In the genomic region with DNA sequence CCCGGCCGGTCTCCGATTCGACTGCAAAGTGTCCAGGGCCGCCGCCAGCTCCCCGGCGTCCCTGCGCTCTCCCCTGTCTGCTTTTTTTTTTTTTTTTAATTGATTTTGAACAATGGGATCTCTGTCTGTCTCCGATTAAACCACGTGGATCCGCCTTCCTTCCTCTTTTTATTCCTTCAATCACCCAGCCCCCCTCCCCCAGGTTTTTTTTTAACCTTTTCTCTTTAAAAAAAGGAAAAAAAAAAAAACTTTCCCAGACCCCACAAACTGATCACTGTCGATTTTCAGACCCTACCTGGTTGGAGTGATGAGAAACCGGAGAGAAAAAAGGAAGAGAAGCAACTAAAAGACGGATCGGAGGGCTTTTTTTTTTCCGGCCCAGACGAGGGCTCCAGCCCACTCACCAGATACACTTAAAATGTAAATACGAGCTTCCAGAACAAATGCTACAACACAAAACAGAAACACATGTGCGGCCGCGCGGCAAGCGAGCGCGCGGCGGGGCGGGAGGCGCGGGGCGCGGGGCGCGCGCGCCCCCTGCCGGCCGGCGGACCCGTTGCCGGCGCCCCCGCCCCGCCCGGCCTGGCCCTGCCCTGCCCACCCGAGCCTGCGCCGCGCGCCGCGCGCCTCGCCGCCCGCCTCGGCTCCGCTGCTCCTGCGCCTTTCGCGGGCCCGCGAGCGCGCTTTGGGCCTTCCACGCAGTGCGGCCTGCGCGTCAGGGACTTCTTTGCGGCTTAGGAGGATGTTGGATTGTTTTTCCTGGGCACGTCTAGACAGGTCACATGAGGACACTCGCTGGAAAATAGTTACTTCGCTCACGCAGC, we compare ENCODE assay signal across 8 cellular contexts. TPM values are rescaled to one million over a fixed set of nuclear protein-coding genes. Genes with fewer than 3 reads are reported as not detected.
DNase-seq lines count a peak whose midpoint lies in the region; ATAC-seq and TF ChIP-seq lines count a peak whose summit lies in the region.

Gene RCC2, minus strand, starts transcription at position 428 of the 824 bp plus-strand sequence. CDS start 1,163 bp downstream, outside the sequence.

- peaks cover 7% of the 10 kb centered on the region for H3K36me3 Mint-ChIP-seq in activated naive CD8-positive, alpha-beta T cell treated with anti-CD3 and anti-CD28 coated beads, Interleukin-2, amount 10 ng/mL, durations not matched to agents 7 days and 5 days

- POLR2A ChIA-PET in activated naive CD8-positive, alpha-beta T cell treated with anti-CD3 and anti-CD28 coated beads, Interleukin-2, amount 10 ng/mL, durations not matched to agents 7 days and 5 days (lab: Charles Lee), result interaction anchor here (0.5 to 2.7 kb wide), 4 partner anchors 12 to 535 kb away, joined by 3 to 14 read pairs (median 3); no protein-coding TSS in a partner anchor

- H3K27me3 Mint-ChIP-seq in activated naive CD8-positive, alpha-beta T cell treated with anti-CD3 and anti-CD28 coated beads, Interleukin-2, amount 10 ng/mL, durations not matched to agents 7 days and 5 days, result no peaks in the 10 kb centered on the region

- H2AFZ ChIP-seq in MM.1S (ENCODE audit: low read length), result peak within 1 kb of the TSS; percentile 59
- peak within 1 kb of the TSS; percentile 81 for H2AFZ ChIP-seq in parathyroid adenoma

- H3K4me3 Mint-ChIP-seq in activated naive CD8-positive, alpha-beta T cell treated with anti-CD3 and anti-CD28 coated beads, Interleukin-2, amount 10 ng/mL, durations not matched to agents 7 days and 5 days, result peak within 1 kb of the TSS; percentile 93

- H3K4me1 ChIP-seq in MM.1S (ENCODE audit: low read length) (peaks cover 28% of the 10 kb centered on the region), parathyroid adenoma (no peaks in the 10 kb centered on the region), tibial nerve (peaks cover 0 to 37% (median 11%) of the 10 kb centered on the region in 4 donors)

- H3K9me3 ChIP-seq in MM.1S (replicated peaks; ENCODE audit: insufficient read depth, low read length) (no peaks in the 10 kb centered on the region), parathyroid adenoma (ENCODE audit: control insufficient read depth, low read length) (no peaks in the 10 kb centered on the region), tibial nerve (no peaks in the 10 kb centered on the region)

- H3K4me2 ChIP-seq in MM.1S (ENCODE audit: low read depth, low read length) (peak within 1 kb of the TSS; percentile 78), parathyroid adenoma (ENCODE audit: low read length) (peak within 1 kb of the TSS; percentile 95)

- DNase-seq in DMS 273 (lab: John Stamatoyannopoulos, UW; ENCODE audit: unreplicated experiment) (peak; percentile 89), MM.1S (peak; percentile 85), Right ventricle myocardium superior (peak; percentile 82), tibial nerve (ENCODE audit: low spot score in 2 of 2) (peak in 1 of 2 donors; percentile 22)
- peak; percentile 82 for DNase-seq in activated naive CD8-positive, alpha-beta T cell treated with anti-CD3 and anti-CD28 coated beads, Interleukin-2, amount 10 ng/mL, durations not matched to agents 7 days and 5 days

- TF ChIP-seq POLR2A in tibial nerve (IDR thresholded peaks at IDR 0.05), result no peak

- H3K9me2 ChIP-seq in MM.1S (replicated peaks; ENCODE audit: insufficient read depth, low read length), result no peaks in the 10 kb centered on the region

- H3K4me1 Mint-ChIP-seq in activated naive CD8-positive, alpha-beta T cell treated with anti-CD3 and anti-CD28 coated beads, Interleukin-2, amount 10 ng/mL, durations not matched to agents 7 days and 5 days, result peaks cover 37% of the 10 kb centered on the region

- H3K27me3 ChIP-seq in MM.1S (replicated peaks; ENCODE audit: insufficient read depth, low read length) (no peaks in the 10 kb centered on the region), parathyroid adenoma (ENCODE audit: control insufficient read depth, insufficient read depth, low read length) (no peaks in the 10 kb centered on the region), tibial nerve (no peaks in the 10 kb centered on the region)

- intact Hi-C loops in Right ventricle myocardium superior (cut with DNase I), result no loop called here

- H3K27ac ChIP-seq in MM.1S (ENCODE audit: low read length), result peak within 1 kb of the TSS; percentile 79
- H3K27ac ChIP-seq in parathyroid adenoma, result peak within 1 kb of the TSS; percentile 51
- peak within 1 kb of the TSS; percentile 49 to 83 (median 79) for H3K27ac ChIP-seq in tibial nerve

- peaks cover 22% of the 10 kb centered on the region for H4K20me1 ChIP-seq in MM.1S (ENCODE audit: insufficient read depth, low read length)

- 0 to 1% methylated on average over 54 to 74 of the region's 75 CpGs for WGBS in tibial nerve, 2 donors

- H3F3A ChIP-seq in MM.1S (ENCODE audit: insufficient read depth, low read length), result peaks cover 30% of the 10 kb centered on the region

- H3K4me3 ChIP-seq in MM.1S (ENCODE audit: low read length) (peak within 1 kb of the TSS; percentile 84), parathyroid adenoma (ENCODE audit: low read depth, low read length) (peak within 1 kb of the TSS; percentile 97), tibial nerve (peak within 1 kb of the TSS; percentile 55 to 69 (median 66))

- H3K9ac ChIP-seq in MM.1S (ENCODE audit: low read length) (peak within 1 kb of the TSS; percentile 85), parathyroid adenoma (no peak within 1 kb of the TSS)

- TF ChIP-seq EP300 in tibial nerve (IDR thresholded peaks at IDR 0.05), result peak in 1 of 2 donors; percentile 13

- peaks cover 40% of the 10 kb centered on the region for H3K79me2 ChIP-seq in MM.1S (ENCODE audit: low read length)
- no peaks in the 10 kb centered on the region for H3K79me2 ChIP-seq in parathyroid adenoma

- TF ChIP-seq CTCF in MM.1S (IDR thresholded peaks at IDR 0.05; ENCODE audit: low read length), result no peak
- TF ChIP-seq CTCF in parathyroid adenoma (IDR thresholded peaks at IDR 0.05), result no peak
- peak in 4 of 5 experiments; percentile 5 to 40 (median 32) for TF ChIP-seq CTCF in tibial nerve (IDR thresholded peaks at IDR 0.05)

- H3K9me3 Mint-ChIP-seq in activated naive CD8-positive, alpha-beta T cell treated with anti-CD3 and anti-CD28 coated beads, Interleukin-2, amount 10 ng/mL, durations not matched to agents 7 days and 5 days, result no peaks in the 10 kb centered on the region

- H3K27ac Mint-ChIP-seq in activated naive CD8-positive, alpha-beta T cell treated with anti-CD3 and anti-CD28 coated beads, Interleukin-2, amount 10 ng/mL, durations not matched to agents 7 days and 5 days, result peak within 1 kb of the TSS; percentile 97

- H3K36me3 ChIP-seq in MM.1S (replicated peaks; ENCODE audit: insufficient read depth, low read length) (no peaks in the 10 kb centered on the region; the same call in 1 of the 2 replicates), parathyroid adenoma (ENCODE audit: control insufficient read depth, insufficient read depth, low read length) (no peaks in the 10 kb centered on the region), tibial nerve (peaks cover 0 to 11% (median 0%) of the 10 kb centered on the region in 3 donors)

- ATAC-seq in GM21737 (IDR thresholded peaks at IDR 0.05; ENCODE audit: unreplicated experiment) (peak; percentile 41), SK-N-SH treated with all-trans-retinoic acid at 6 μM for 48 hours (peak; percentile 70), Right ventricle myocardium superior (ENCODE audit: poor library complexity) (peak; percentile 86)
- ATAC-seq in activated naive CD8-positive, alpha-beta T cell treated with anti-CD3 and anti-CD28 coated beads, Interleukin-2, amount 10 ng/mL, durations not matched to agents 7 days and 5 days (ENCODE audit: low read depth), result peak; percentile 71

TF ChIP-seq in SK-N-SH treated with all-trans-retinoic acid at 6 μM for 48 hours, 23 proteins besides CTCF, POLR2A, EP300 and RAD21 (continues in another document):
- no peak for TF ChIP-seq ISL1 (CRISPR knock-in tag; IDR thresholded peaks at IDR 0.05)
- TF ChIP-seq, protein P1, sequence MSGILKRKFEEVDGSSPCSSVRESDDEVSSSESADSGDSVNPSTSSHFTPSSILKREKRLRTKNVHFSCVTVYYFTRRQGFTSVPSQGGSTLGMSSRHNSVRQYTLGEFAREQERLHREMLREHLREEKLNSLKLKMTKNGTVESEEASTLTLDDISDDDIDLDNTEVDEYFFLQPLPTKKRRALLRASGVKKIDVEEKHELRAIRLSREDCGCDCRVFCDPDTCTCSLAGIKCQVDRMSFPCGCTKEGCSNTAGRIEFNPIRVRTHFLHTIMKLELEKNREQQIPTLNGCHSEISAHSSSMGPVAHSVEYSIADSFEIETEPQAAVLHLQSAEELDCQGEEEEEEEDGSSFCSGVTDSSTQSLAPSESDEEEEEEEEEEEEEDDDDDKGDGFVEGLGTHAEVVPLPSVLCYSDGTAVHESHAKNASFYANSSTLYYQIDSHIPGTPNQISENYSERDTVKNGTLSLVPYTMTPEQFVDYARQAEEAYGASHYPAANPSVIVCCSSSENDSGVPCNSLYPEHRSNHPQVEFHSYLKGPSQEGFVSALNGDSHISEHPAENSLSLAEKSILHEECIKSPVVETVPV (CRISPR knock-in tag; IDR thresholded peaks at IDR 0.05), result no peak
- TF ChIP-seq, protein P2, sequence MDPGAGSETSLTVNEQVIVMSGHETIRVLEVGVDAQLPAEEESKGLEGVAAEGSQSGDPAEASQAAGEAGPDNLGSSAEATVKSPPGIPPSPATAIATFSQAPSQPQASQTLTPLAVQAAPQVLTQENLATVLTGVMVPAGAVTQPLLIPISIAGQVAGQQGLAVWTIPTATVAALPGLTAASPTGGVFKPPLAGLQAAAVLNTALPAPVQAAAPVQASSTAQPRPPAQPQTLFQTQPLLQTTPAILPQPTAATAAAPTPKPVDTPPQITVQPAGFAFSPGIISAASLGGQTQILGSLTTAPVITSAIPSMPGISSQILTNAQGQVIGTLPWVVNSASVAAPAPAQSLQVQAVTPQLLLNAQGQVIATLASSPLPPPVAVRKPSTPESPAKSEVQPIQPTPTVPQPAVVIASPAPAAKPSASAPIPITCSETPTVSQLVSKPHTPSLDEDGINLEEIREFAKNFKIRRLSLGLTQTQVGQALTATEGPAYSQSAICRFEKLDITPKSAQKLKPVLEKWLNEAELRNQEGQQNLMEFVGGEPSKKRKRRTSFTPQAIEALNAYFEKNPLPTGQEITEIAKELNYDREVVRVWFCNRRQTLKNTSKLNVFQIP (CRISPR knock-in tag; IDR thresholded peaks at IDR 0.05; ENCODE audit: borderline replicate concordance, low read depth), result no peak
- TF ChIP-seq ZC3H10 (CRISPR knock-in tag; IDR thresholded peaks at IDR 0.05), result no peak
- TF ChIP-seq TCF4 (CRISPR knock-in tag; IDR thresholded peaks at IDR 0.05; ENCODE audit: borderline replicate concordance), result no peak
- TF ChIP-seq PPARA (CRISPR knock-in tag; IDR thresholded peaks at IDR 0.05; ENCODE audit: borderline replicate concordance), result no peak

RNA-seq across cellular contexts. Expression of gene RCC2, which starts in this region (rescaled TPM):
- 100 to 1,000 TPM; 106 to 113 TPM for total RNA-seq in activated naive CD8-positive, alpha-beta T cell treated with anti-CD3 and anti-CD28 coated beads, Interleukin-2, amount 10 ng/mL, durations not matched to agents 7 days and 5 days
- total RNA-seq in Right ventricle myocardium superior, result 11.3 TPM
- total RNA-seq in tibial nerve, result 10 to 100 TPM; 27.1 to 44.1 (median 30.1) TPM

Comparison
In these comparisons a context has a peak if more than half of its experiments do, and no peak if none do; other contexts are left out.
1. CTCF ChIP-seq: peak in tibial nerve (4 of 5); none in MM.1S (single experiment) and parathyroid adenoma (single experiment).
2. Peak in every context shown above with its lines, with median percentiles within 50 percentile points of each other: ATAC-seq, H3K27ac ChIP-seq and H3K4me3 ChIP-seq.